ENCODE assay signal across 11 cellular contexts in the genomic region with DNA sequence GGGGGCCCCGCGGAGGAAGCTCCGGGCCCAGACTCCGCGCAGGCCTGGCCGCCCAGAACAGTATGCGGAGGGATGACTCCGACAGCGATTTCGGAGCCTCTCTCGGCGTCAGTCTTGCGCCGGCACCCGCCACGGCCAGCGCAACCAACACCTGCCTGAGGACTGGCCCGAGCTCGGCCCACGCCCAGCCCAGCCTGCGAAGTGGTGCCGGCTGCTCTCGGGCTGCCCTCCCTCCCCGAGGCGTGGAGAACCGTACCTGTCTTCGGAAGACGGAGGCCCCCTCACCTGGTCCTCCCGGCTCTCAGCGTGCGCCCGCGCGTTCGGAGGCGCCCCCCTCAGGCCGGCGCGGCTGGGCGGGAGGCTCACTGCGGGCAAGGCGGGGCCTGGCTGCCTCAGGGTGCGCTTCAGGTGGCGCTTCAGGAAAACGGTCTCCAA. TPM values are rescaled to one million over a fixed set of nuclear protein-coding genes. Genes with fewer than 3 reads are reported as not detected.
DNase-seq lines count a peak whose midpoint lies in the region; ATAC-seq and TF ChIP-seq lines count a peak whose summit lies in the region.
"Had no signal": no experiment of that assay in that cellular context is flagged by ENCODE, and none has a peak within 500 bp of the region (broad histone marks: within the 10 kb centered on the region; RNA-seq: fewer than 3 reads in every experiment).

A gene with protein sequence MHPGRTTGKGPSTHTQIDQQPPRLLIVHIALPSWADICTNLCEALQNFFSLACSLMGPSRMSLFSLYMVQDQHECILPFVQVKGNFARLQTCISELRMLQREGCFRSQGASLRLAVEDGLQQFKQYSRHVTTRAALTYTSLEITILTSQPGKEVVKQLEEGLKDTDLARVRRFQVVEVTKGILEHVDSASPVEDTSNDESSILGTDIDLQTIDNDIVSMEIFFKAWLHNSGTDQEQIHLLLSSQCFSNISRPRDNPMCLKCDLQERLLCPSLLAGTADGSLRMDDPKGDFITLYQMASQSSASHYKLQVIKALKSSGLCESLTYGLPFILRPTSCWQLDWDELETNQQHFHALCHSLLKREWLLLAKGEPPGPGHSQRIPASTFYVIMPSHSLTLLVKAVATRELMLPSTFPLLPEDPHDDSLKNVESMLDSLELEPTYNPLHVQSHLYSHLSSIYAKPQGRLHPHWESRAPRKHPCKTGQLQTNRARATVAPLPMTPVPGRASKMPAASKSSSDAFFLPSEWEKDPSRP (minus strand): TSS at position 322 of the 435 bp plus-strand sequence. CDS start 8,055 bp downstream, outside the sequence.

- peaks cover 6% of the 10 kb centered on the region for H3K9me3 Mint-ChIP-seq in activated CD4-positive, alpha-beta T cell treated with anti-CD3 and anti-CD28 coated beads, Interleukin-2, amount 10 ng/mL, durations not matched to agents 24 days and 14 days

- peak within 1 kb of the TSS; percentile 89 for H3K4me2 ChIP-seq in mammary epithelial cell (ENCODE audit: insufficient read depth, low read depth, low read length)

- in situ Hi-C loops in mammary epithelial cell (cut with MboI; ENCODE audit: low sequenced_read_pairs in 2 of 2): no loop called here

- peaks cover 2% of the 10 kb centered on the region for H3K36me3 Mint-ChIP-seq in activated CD4-positive, alpha-beta T cell treated with anti-CD3 and anti-CD28 coated beads, Interleukin-2, amount 10 ng/mL, durations not matched to agents 24 days and 14 days (ENCODE audit: low read depth)

- H4K20me1 ChIP-seq in mammary epithelial cell (ENCODE audit: insufficient read depth, low read length): no peaks in the 10 kb centered on the region

- no peaks in the 10 kb centered on the region for H3K9me3 ChIP-seq in mammary epithelial cell (replicated peaks; ENCODE audit: insufficient read depth, low read length)
- no peaks in the 10 kb centered on the region for H3K9me3 ChIP-seq in thoracic aorta

- ATAC-seq in thoracic aorta (ENCODE audit: insufficient number of reproducible peaks, low FRiP score, low read depth) (no peak), GM18502 (IDR thresholded peaks at IDR 0.05; ENCODE audit: poor library complexity, unreplicated experiment) (no peak), GM21390 (IDR thresholded peaks at IDR 0.05; ENCODE audit: unreplicated experiment) (no peak)

- dilution Hi-C loops in mammary epithelial cell (cut with HindIII; ENCODE audit: low sequenced_read_pairs): no loop called here

- H3K4me3 ChIP-seq in mammary epithelial cell (replicated peaks in 1 of 3; ENCODE audit: insufficient read depth in 1 of 3, low read depth in 2 of 3, low read length in 3 of 3) (peak within 1 kb of the TSS in 2 of 3 experiments; percentile 31 to 42), kidney epithelial cell (ENCODE audit: low read depth, low read length) (peak within 1 kb of the TSS; percentile 48), thoracic aorta (peak within 1 kb of the TSS; percentile 47)

- H3K27me3 ChIP-seq in mammary epithelial cell (ENCODE audit: insufficient read depth, low read length) (no peaks in the 10 kb centered on the region), kidney epithelial cell (ENCODE audit: control insufficient read depth, insufficient read depth, low read length) (peaks cover 3% of the 10 kb centered on the region), thoracic aorta (replicated peaks; ENCODE audit: insufficient read depth) (no peaks in the 10 kb centered on the region)

- no peaks in the 10 kb centered on the region for H3K4me1 Mint-ChIP-seq in activated CD4-positive, alpha-beta T cell treated with anti-CD3 and anti-CD28 coated beads, Interleukin-2, amount 10 ng/mL, durations not matched to agents 24 days and 14 days

- CTCF ChIA-PET in mammary epithelial cell (lab: Charles Lee; ENCODE audit: low non-redundant PET): no interaction called here

- H3K79me2 ChIP-seq in mammary epithelial cell (ENCODE audit: insufficient read depth, low read length): no peaks in the 10 kb centered on the region

- peaks cover 6% of the 10 kb centered on the region for H3K4me1 ChIP-seq in mammary epithelial cell (ENCODE audit: insufficient read depth, low read length)
- H3K4me1 ChIP-seq in thoracic aorta (ENCODE audit: control insufficient read depth in 1 of 2, low read depth in 2 of 2): no peaks in the 10 kb centered on the region

- no peak within 1 kb of the TSS for H3K4me3 Mint-ChIP-seq in activated CD4-positive, alpha-beta T cell treated with anti-CD3 and anti-CD28 coated beads, Interleukin-2, amount 10 ng/mL, durations not matched to agents 24 days and 14 days

- H3K36me3 ChIP-seq in mammary epithelial cell (ENCODE audit: insufficient read depth, low read length) (no peaks in the 10 kb centered on the region), kidney epithelial cell (ENCODE audit: control insufficient read depth, insufficient read depth, low read length) (no peaks in the 10 kb centered on the region), thoracic aorta (no peaks in the 10 kb centered on the region)

- BruUV-seq in mammary epithelial cell (replicated peaks; lab: Mats Ljungman, UMichigan): no TSS peak

- TF ChIP-seq CTCF in mammary epithelial cell (conservative IDR thresholded peaks at IDR 0.05 in 1 of 2, IDR thresholded peaks at IDR 0.05 in 1 of 2; ENCODE audit: extremely low read depth in 1 of 2, insufficient read depth in 1 of 2, low read depth in 1 of 2, low read length in 2 of 2): peak in 1 of 2 donors; percentile 10
- TF ChIP-seq CTCF in kidney epithelial cell (IDR thresholded peaks at IDR 0.05; ENCODE audit: insufficient read depth, low read length, poor library complexity, severe bottlenecking): peak; percentile 31
- TF ChIP-seq CTCF in thoracic aorta (IDR thresholded peaks at IDR 0.05): no peak

- intact Hi-C loops in activated CD4-positive, alpha-beta T cell treated with anti-CD3 and anti-CD28 coated beads, Interleukin-2, amount 10 ng/mL, durations not matched to agents 24 days and 14 days (cut with micrococcal nuclease): no loop called here
- intact Hi-C loops in mammary epithelial cell (cut with micrococcal nuclease): no loop called here

- WGBS in mammary epithelial cell (ENCODE audit: low coverage, missing lambda C conversion rate): 23% methylated on average over 26 of the region's 45 CpGs

- DNase-seq in activated CD4-positive, alpha-beta T cell treated with anti-CD3 and anti-CD28 coated beads, Interleukin-2, amount 10 ng/mL, durations not matched to agents 24 days and 14 days: peak; percentile 67
- no peak for DNase-seq in activated CD4-positive, alpha-beta T cell treated with anti-CD3 and anti-CD28 coated beads, Interleukin-2, amount 50 U/mL, for 4 hours
- no peak for DNase-seq in mammary epithelial cell
- DNase-seq in kidney epithelial cell (ENCODE audit: low read depth): no peak
- DNase-seq in thoracic aorta (ENCODE audit: low spot score): no peak
- no peak for DNase-seq in cortex of kidney (lab: John Stamatoyannopoulos, UW)
- DNase-seq: NCI-H2081 had no signal

- H3K27ac ChIP-seq in mammary epithelial cell (ENCODE audit: insufficient read depth, low read depth, low read length): no peak within 1 kb of the TSS
- no peak within 1 kb of the TSS for H3K27ac ChIP-seq in thoracic aorta

- no peak within 1 kb of the TSS for H3K27ac Mint-ChIP-seq in activated CD4-positive, alpha-beta T cell treated with anti-CD3 and anti-CD28 coated beads, Interleukin-2, amount 10 ng/mL, durations not matched to agents 24 days and 14 days

- no peak within 1 kb of the TSS for H3K9ac ChIP-seq in mammary epithelial cell (ENCODE audit: insufficient read depth, low read length)

- peak within 1 kb of the TSS; percentile 94 for H2AFZ ChIP-seq in mammary epithelial cell (ENCODE audit: low read depth, low read length)

- H3K27me3 Mint-ChIP-seq in activated CD4-positive, alpha-beta T cell treated with anti-CD3 and anti-CD28 coated beads, Interleukin-2, amount 10 ng/mL, durations not matched to agents 24 days and 14 days: peaks cover 30% of the 10 kb centered on the region

RNA-seq across cellular contexts. Expression of the gene that starts here (rescaled TPM):
- total RNA-seq in activated CD4-positive, alpha-beta T cell treated with anti-CD3 and anti-CD28 coated beads, Interleukin-2, amount 10 ng/mL, durations not matched to agents 24 days and 14 days: not detected in 2 replicates
- total RNA-seq in mammary epithelial cell (under 1 TPM; 0.67 to 0.94 TPM), kidney epithelial cell (1.3 and 1.6 TPM in 2 replicates), thoracic aorta (1 to 10 TPM in 1 of 2 donors, not detected in 1; 4.5 TPM)
- 0.58 TPM for polyA plus RNA-seq in mammary epithelial cell
- not detected for polyA minus RNA-seq in mammary epithelial cell
- total RNA-seq: dermis microvascular lymphatic vessel endothelial cell, myocyte had no signal

Comparison
In these comparisons a context has a peak if more than half of its experiments do, and no peak if none do; other contexts are left out.
1. Peak in DNase-seq in activated CD4-positive, alpha-beta T cell treated with anti-CD3 and anti-CD28 coated beads, Interleukin-2, amount 10 ng/mL, durations not matched to agents 24 days and 14 days; RNA of the gene not detected or under 1 TPM.